Comparison of ENCODE assay signal across 10 cellular contexts in genomic region chr11:66020618-66021357, GRCh38. TPM values are rescaled to one million over a fixed set of nuclear protein-coding genes. Genes with fewer than 3 reads are reported as not detected.
DNase-seq lines count a peak whose midpoint lies in the region; ATAC-seq and TF ChIP-seq lines count a peak whose summit lies in the region.
"Had no signal": no experiment of that assay in that cellular context is flagged by ENCODE, and none has a peak within 500 bp of the region (broad histone marks: within the 10 kb centered on the region; RNA-seq: fewer than 3 reads in every experiment).

No MANE protein-coding gene starts in this region.

- no peaks in the 10 kb centered on the region for H4K20me1 ChIP-seq in osteoblast (ENCODE audit: insufficient read depth, low read length)

- peak overlapping the region; percentile 32 for H3K4me2 ChIP-seq in osteoblast (ENCODE audit: insufficient read depth, low read length)

- TF ChIP-seq CTCF in brain microvascular endothelial cell (IDR thresholded peaks at IDR 0.05; ENCODE audit: low read depth, low read length, missing control alignments) (no peak), osteoblast (IDR thresholded peaks at IDR 0.05; ENCODE audit: extremely low read depth, low read depth, low read length) (no peak)

- no peaks in the 10 kb centered on the region for H3K36me3 ChIP-seq in brain microvascular endothelial cell (replicated peaks)
- no peaks in the 10 kb centered on the region for H3K36me3 ChIP-seq in osteoblast (ENCODE audit: insufficient read depth, low read length)

- no peaks in the 10 kb centered on the region for H3K9me3 ChIP-seq in osteoblast (ENCODE audit: low read depth, low read length)
- H3K9me3 ChIP-seq: body of pancreas had no signal

- DNase-seq in EL (peak; percentile 91), NOMO-1 (lab: John Stamatoyannopoulos, UW; ENCODE audit: unreplicated experiment in 2 of 2) (peak; percentile 68 to 78), brain microvascular endothelial cell (peak; percentile 47), osteoblast (ENCODE audit: insufficient read length, low spot score, missing footprints) (peak; percentile 97), DMS153 (lab: John Stamatoyannopoulos, UW) (no peak), DMS 273 (lab: John Stamatoyannopoulos, UW; ENCODE audit: unreplicated experiment) (no peak), NCI-H1930 (lab: John Stamatoyannopoulos, UW) (no peak)
- DNase-seq: NCI-H524 treated with DMSO at 0.1 percent for 48 hours had no signal

- in situ Hi-C loops in brain microvascular endothelial cell (cut with HindIII; ENCODE audit: low pct_ligation_motif_present, low sequenced_read_pairs), result no loop called here

- no peak overlapping the region for H3K27ac ChIP-seq in brain microvascular endothelial cell
- peak overlapping the region; percentile 23 for H3K27ac ChIP-seq in osteoblast (ENCODE audit: low read depth, low read length)
- H3K27ac ChIP-seq: body of pancreas had no signal

- H3K79me2 ChIP-seq in osteoblast (ENCODE audit: insufficient read depth, low read length), result no peaks in the 10 kb centered on the region

- H3K27me3 ChIP-seq in brain microvascular endothelial cell (replicated peaks) (no peaks in the 10 kb centered on the region), osteoblast (ENCODE audit: insufficient read depth, low read length) (no peaks in the 10 kb centered on the region)
- H3K27me3 ChIP-seq: body of pancreas had no signal

- no peak for ATAC-seq in HG03439 (IDR thresholded peaks at IDR 0.05; ENCODE audit: unreplicated experiment)
- ATAC-seq: body of pancreas had no signal

- no peak overlapping the region for H3K4me3 ChIP-seq in brain microvascular endothelial cell (ENCODE audit: low read depth, low read length)
- peak overlapping the region; percentile 5 for H3K4me3 ChIP-seq in osteoblast (ENCODE audit: insufficient read depth, low read length)
- H3K4me3 ChIP-seq: body of pancreas had no signal

- peaks cover 24% of the 10 kb centered on the region for H3K4me1 ChIP-seq in osteoblast (ENCODE audit: insufficient read depth, low read length)

- H2AFZ ChIP-seq in osteoblast (ENCODE audit: low read length), result peak overlapping the region; percentile 29

RNA-seq across cellular contexts. Expression of gene CATSPER1, which starts 5.5 kb away (rescaled TPM):
- not detected in 2 replicates for total RNA-seq in osteoblast
- total RNA-seq: body of pancreas had no signal

RNA-seq across cellular contexts. Expression of gene CST6, which starts 9.0 kb away (rescaled TPM):
- 1.8 and 2.9 TPM in 2 replicates for total RNA-seq in osteoblast
- total RNA-seq: body of pancreas had no signal

RNA-seq across cellular contexts. Expression of gene BANF1, which starts 18.5 kb away (rescaled TPM):
- total RNA-seq in osteoblast, result 14.5 and 14.7 TPM in 2 replicates

RNA-seq across cellular contexts. Expression of gene EIF1AD, which starts 18.8 kb away (rescaled TPM):
- 28.6 and 31.2 TPM in 2 replicates for total RNA-seq in osteoblast

RNA-seq across cellular contexts. Expression of gene GAL3ST3, which starts 28.2 kb away (rescaled TPM):
- not detected in 2 replicates for total RNA-seq in osteoblast

Comparison
In these comparisons a context has a peak if more than half of its experiments do, and no peak if none do; other contexts are left out.
1. DNase-seq: peak in EL (single experiment), NOMO-1 (2 of 2), brain microvascular endothelial cell (single experiment) and osteoblast (single experiment); none in DMS153 (single experiment), DMS 273 (single experiment) and NCI-H1930 (0 of 2).